ENCODE assay signal across 8 cellular contexts in the genomic region with DNA sequence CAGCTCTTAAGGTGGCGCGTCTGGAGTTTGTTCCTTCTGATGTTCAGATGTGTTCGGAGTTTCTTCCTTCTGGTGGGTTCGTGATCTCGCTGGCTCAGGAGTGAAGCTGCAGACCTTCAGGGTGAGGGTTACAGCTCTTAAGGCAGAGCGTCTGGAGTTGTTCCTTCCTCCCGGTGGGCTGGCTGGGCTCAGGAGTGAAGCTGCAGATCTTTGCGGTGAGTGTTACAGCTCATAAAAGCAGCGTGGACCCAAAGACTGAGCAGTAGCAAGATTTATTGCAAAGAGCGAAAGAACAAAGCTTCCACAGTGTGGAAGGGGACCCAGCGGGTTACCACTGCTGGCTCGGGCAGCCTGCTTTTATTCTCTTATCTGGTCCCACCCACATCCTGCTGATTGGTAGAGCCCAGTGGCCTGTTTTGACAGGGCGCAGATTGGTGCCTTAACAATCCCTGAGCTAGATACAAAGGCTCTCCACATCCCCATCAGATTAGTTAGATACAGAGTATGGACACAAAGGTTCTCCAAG.
A peak's percentile ranks its signal among the peaks of the same experiment; 100 is the strongest.
DNase-seq lines count a peak whose midpoint lies in the region; ATAC-seq and TF ChIP-seq lines count a peak whose summit lies in the region.
"Not testable (repeated sequence)": the region's sequence is repeated elsewhere in the genome, so short reads cannot be mapped to it uniquely, and the experiment has no call there.

No MANE protein-coding gene starts in this region.

- H3K27me3 ChIP-seq in BLaER1 treated with 17β-estradiol and CSF1 and Interleukin-3, amounts not matched to agents 10 nM and 100 nM; GM23248 (replicated peaks; ENCODE audit: insufficient read depth); hepatocyte: not testable (repeated sequence)

- peak overlapping the region; percentile 56 to 72 (median 65) for H3K4me3 ChIP-seq in BLaER1 treated with 17β-estradiol and CSF1 and Interleukin-3, amounts not matched to agents 10 nM and 100 nM
- peak overlapping the region; percentile 95 for H3K4me3 ChIP-seq in GM23248
- H3K4me3 ChIP-seq in hepatocyte = not testable (repeated sequence)

- DNase-seq in GM23248 (peak; percentile 29), UCSD-AML1 (lab: John Stamatoyannopoulos, UW; ENCODE audit: unreplicated experiment) (peak; percentile 46)
- peak; percentile 41 for DNase-seq in activated naive CD4-positive, alpha-beta T cell treated with anti-CD3 and anti-CD28 coated beads, Interleukin-2, amount 10 ng/mL, durations not matched to agents 7 days and 5 days
- DNase-seq in hepatocyte (ENCODE audit: low spot score) = not testable (repeated sequence)
- DNase-seq in stimulated activated CD4-positive, alpha-beta T cell treated with anti-CD3 and anti-CD28 coated beads, Interleukin-1b, Interleukin-23, amount 100 ng/mL, for 48 hours = peak; percentile 10

- H2AFZ ChIP-seq in GM23248 = peak overlapping the region; percentile 98
- not testable (repeated sequence) for H2AFZ ChIP-seq in hepatocyte

- not testable (repeated sequence) for TF ChIP-seq CTCF in hepatocyte (IDR thresholded peaks at IDR 0.05; ENCODE audit: poor library complexity)

- H3F3A ChIP-seq in GM23248 (ENCODE audit: insufficient read depth) = not testable (repeated sequence)

- peak overlapping the region; percentile 76 for H3K4me3 Mint-ChIP-seq in activated naive CD4-positive, alpha-beta T cell treated with anti-CD3 and anti-CD28 coated beads, Interleukin-2, amount 10 ng/mL, durations not matched to agents 7 days and 5 days

- WGBS in GM23248 (ENCODE audit: low coverage in 1 of 2, low lambda C conversion rate in 2 of 2, missing lambda C conversion rate in 2 of 2), 2 experiments = 2 to 8% methylated on average over 11 to 13 of the region's 13 CpGs
- 67% methylated on average over 11 of the region's 13 CpGs for WGBS in hepatocyte (ENCODE audit: low lambda C conversion rate, missing lambda C conversion rate)

- peak overlapping the region; percentile 14 to 53 (median 26); a peak in 15 of 22 replicates for H3K4me2 ChIP-seq in BLaER1 treated with 17β-estradiol and CSF1 and Interleukin-3, amounts not matched to agents 10 nM and 100 nM
- peak overlapping the region; percentile 76 for H3K4me2 ChIP-seq in GM23248 (ENCODE audit: unreplicated experiment)
- peak overlapping the region; percentile 25 for H3K4me2 ChIP-seq in hepatocyte

- peaks cover 14% of the 10 kb centered on the region for H3K9me3 Mint-ChIP-seq in activated naive CD4-positive, alpha-beta T cell treated with anti-CD3 and anti-CD28 coated beads, Interleukin-2, amount 10 ng/mL, durations not matched to agents 7 days and 5 days

- H3K79me2 ChIP-seq in GM23248 (ENCODE audit: insufficient read depth); hepatocyte: not testable (repeated sequence)

- peak overlapping the region in 8 of 11 experiments; percentile 55 to 77 (median 66); a peak in 15 of 22 replicates for H3K27ac ChIP-seq in BLaER1 treated with 17β-estradiol and CSF1 and Interleukin-3, amounts not matched to agents 10 nM and 100 nM
- 0 out of 2 replicates have a peak overlapping the region, but pooled peaks have one; percentile 33 for H3K27ac ChIP-seq in GM23248
- not testable (repeated sequence) for H3K27ac ChIP-seq in hepatocyte

- not testable (repeated sequence) for H3K4me1 Mint-ChIP-seq in activated naive CD4-positive, alpha-beta T cell treated with anti-CD3 and anti-CD28 coated beads, Interleukin-2, amount 10 ng/mL, durations not matched to agents 7 days and 5 days

- peaks cover 13 to 21% (median 17%) of the 10 kb centered on the region in 11 experiments; a peak in 21 of 22 replicates for H3K9me3 ChIP-seq in BLaER1 treated with 17β-estradiol and CSF1 and Interleukin-3, amounts not matched to agents 10 nM and 100 nM (replicated peaks in 1 of 11)
- H3K9me3 ChIP-seq in GM23248 (ENCODE audit: low read depth); hepatocyte (ENCODE audit: low read depth): not testable (repeated sequence)

- H4K20me1 ChIP-seq in BLaER1 treated with 17β-estradiol and CSF1 and Interleukin-3, amounts not matched to agents 10 nM and 100 nM; GM23248 (ENCODE audit: insufficient read depth); hepatocyte (ENCODE audit: insufficient read depth, poor library complexity, severe bottlenecking): not testable (repeated sequence)

- in situ Hi-C loops in GM23248 (cut with MboI) = not testable (repeated sequence)

- peak; percentile 38 for ATAC-seq in GM18868 (IDR thresholded peaks at IDR 0.05; ENCODE audit: unreplicated experiment)
- peak; percentile 29 for ATAC-seq in HG03520 (IDR thresholded peaks at IDR 0.05; ENCODE audit: unreplicated experiment)

- peak overlapping the region in 10 of 11 experiments; percentile 64 to 79 (median 77); a peak in 20 of 22 replicates for H3K9ac ChIP-seq in BLaER1 treated with 17β-estradiol and CSF1 and Interleukin-3, amounts not matched to agents 10 nM and 100 nM
- H3K9ac ChIP-seq in GM23248 = peak overlapping the region; percentile 74

- peak overlapping the region; percentile 89 for H3K27ac Mint-ChIP-seq in activated naive CD4-positive, alpha-beta T cell treated with anti-CD3 and anti-CD28 coated beads, Interleukin-2, amount 10 ng/mL, durations not matched to agents 7 days and 5 days

- not testable (repeated sequence) for H3K4me1 ChIP-seq in BLaER1 treated with 17β-estradiol and CSF1 and Interleukin-3, amounts not matched to agents 10 nM and 100 nM; hepatocyte (ENCODE audit: insufficient read depth)
- peaks cover 12% of the 10 kb centered on the region; the same call in 1 of the 2 replicates for H3K4me1 ChIP-seq in GM23248 (ENCODE audit: insufficient read depth)

- not testable (repeated sequence) for H3K27me3 Mint-ChIP-seq in activated naive CD4-positive, alpha-beta T cell treated with anti-CD3 and anti-CD28 coated beads, Interleukin-2, amount 10 ng/mL, durations not matched to agents 7 days and 5 days

- H3K36me3 ChIP-seq in BLaER1 treated with 17β-estradiol and CSF1 and Interleukin-3, amounts not matched to agents 10 nM and 100 nM; GM23248 (ENCODE audit: low read depth); hepatocyte (replicated peaks; ENCODE audit: insufficient read depth, low read depth): not testable (repeated sequence)

- CTCF ChIA-PET in activated naive CD4-positive, alpha-beta T cell treated with anti-CD3 and anti-CD28 coated beads, Interleukin-2, amount 10 ng/mL, durations not matched to agents 7 days and 5 days (lab: Charles Lee) = not testable (repeated sequence)

- not testable (repeated sequence) for H3K9me2 ChIP-seq in GM23248 (ENCODE audit: insufficient read depth); hepatocyte (replicated peaks; ENCODE audit: insufficient read depth)

- H3K36me3 Mint-ChIP-seq in activated naive CD4-positive, alpha-beta T cell treated with anti-CD3 and anti-CD28 coated beads, Interleukin-2, amount 10 ng/mL, durations not matched to agents 7 days and 5 days = not testable (repeated sequence)

Comparison
In these comparisons a context has a peak if more than half of its experiments do, and no peak if none do; other contexts are left out.
1. H3K4me2 ChIP-seq: peak in every context shown above with its lines; median percentile 76 in GM23248; 26 in BLaER1 treated with 17β-estradiol and CSF1 and Interleukin-3, amounts not matched to agents 10 nM and 100 nM; 25 in hepatocyte.